In genomic region chr15:78064544-78064943, GRCh38 we compare ENCODE assay signal across 12 cellular contexts. TPM values are rescaled to one million over a fixed set of nuclear protein-coding genes. Genes with fewer than 3 reads are reported as not detected.
DNase-seq lines count a peak whose midpoint lies in the region; FAIRE-seq and TF ChIP-seq lines count a peak whose summit lies in the region.
"Had no signal": no experiment of that assay in that cellular context is flagged by ENCODE, and none has a peak within 500 bp of the region (broad histone marks: within the 10 kb centered on the region; RNA-seq: fewer than 3 reads in every experiment).

No MANE protein-coding gene starts in this region.

- intact Hi-C loops in left ventricle myocardium inferior (cut with micrococcal nuclease) (no loop called here), posterior cingulate gyrus (cut with DNase I) (no loop called here)
- intact Hi-C loops in activated CD4-positive, alpha-beta memory T cell treated with anti-CD3 and anti-CD28 coated beads for 36 hours (cut with micrococcal nuclease), result no loop called here

- no peak overlapping the region for H2AFZ ChIP-seq in astrocyte (ENCODE audit: low read depth, low read length)

- DNase-seq in EH (ENCODE audit: low read depth) (peak; percentile 43), astrocyte (ENCODE audit: low read depth) (peak; percentile 15), left ventricle myocardium inferior (no peak), NCI-H1694 treated with DMSO at 0.1 percent for 48 hours (lab: John Stamatoyannopoulos, UW) (no peak), posterior cingulate gyrus (no peak), NCI-H187 treated with DMSO at 0.1 percent for 48 hours (lab: John Stamatoyannopoulos, UW) (no peak)
- no peak for DNase-seq in activated CD4-positive, alpha-beta memory T cell treated with anti-CD3 and anti-CD28 coated beads for 36 hours
- DNase-seq: activated effector memory CD4-positive, alpha-beta T cell treated with anti-CD3 and anti-CD28 coated beads, Interleukin-2, amount 50 U/mL, for 16 hours; effector CD4-positive, alpha-beta T cell; NCI-H1930 had no signal

- peaks cover 44% of the 10 kb centered on the region for H3K4me1 Mint-ChIP-seq in astrocyte (ENCODE audit: low read depth, unreplicated experiment)
- H3K4me1 Mint-ChIP-seq in activated CD4-positive, alpha-beta memory T cell treated with anti-CD3 and anti-CD28 coated beads for 36 hours (ENCODE audit: low read depth), result peaks cover 19% of the 10 kb centered on the region

- POLR2A ChIA-PET in activated CD4-positive, alpha-beta memory T cell treated with anti-CD3 and anti-CD28 coated beads for 36 hours (lab: Charles Lee), result interaction anchor here (1.6 kb wide), 1 partner anchor 8 kb away, joined by 4 read pairs; no protein-coding TSS in a partner anchor

- no peaks in the 10 kb centered on the region for H3K27me3 ChIP-seq in astrocyte (ENCODE audit: insufficient read depth, low read length)
- H3K27me3 ChIP-seq in left ventricle myocardium inferior (ENCODE audit: low read depth), result no peaks in the 10 kb centered on the region
- no peaks in the 10 kb centered on the region for H3K27me3 ChIP-seq in skeletal muscle satellite cell (ENCODE audit: control insufficient read depth, insufficient read depth, low read length)

- no peak overlapping the region for H3K4me3 Mint-ChIP-seq in astrocyte (ENCODE audit: unreplicated experiment)
- no peak overlapping the region for H3K4me3 Mint-ChIP-seq in activated CD4-positive, alpha-beta memory T cell treated with anti-CD3 and anti-CD28 coated beads for 36 hours

- TF ChIP-seq CTCF in astrocyte (IDR thresholded peaks at IDR 0.05; ENCODE audit: insufficient read depth, low read depth, low read length), result no peak
- TF ChIP-seq CTCF in left ventricle myocardium inferior (IDR thresholded peaks at IDR 0.05; ENCODE audit: borderline replicate concordance), result no peak

- H3K79me2 ChIP-seq in astrocyte (ENCODE audit: insufficient read depth, low read length), result peaks cover 85% of the 10 kb centered on the region

- peaks cover 72% of the 10 kb centered on the region for H4K20me1 ChIP-seq in astrocyte (ENCODE audit: insufficient read depth, low read length)

- H3K36me3 ChIP-seq in astrocyte (ENCODE audit: insufficient read depth, low read length), result no peaks in the 10 kb centered on the region
- no peaks in the 10 kb centered on the region for H3K36me3 ChIP-seq in left ventricle myocardium inferior
- H3K36me3 ChIP-seq in skeletal muscle satellite cell (ENCODE audit: insufficient read depth, low read length), result no peaks in the 10 kb centered on the region

- no peak overlapping the region for H3K27ac Mint-ChIP-seq in astrocyte (ENCODE audit: unreplicated experiment)
- no peak overlapping the region for H3K27ac Mint-ChIP-seq in activated CD4-positive, alpha-beta memory T cell treated with anti-CD3 and anti-CD28 coated beads for 36 hours

- peaks cover 2% of the 10 kb centered on the region for H3K36me3 Mint-ChIP-seq in astrocyte (ENCODE audit: low read depth, unreplicated experiment)
- H3K36me3 Mint-ChIP-seq in activated CD4-positive, alpha-beta memory T cell treated with anti-CD3 and anti-CD28 coated beads for 36 hours, result no peaks in the 10 kb centered on the region

- CTCF ChIA-PET in activated CD4-positive, alpha-beta memory T cell treated with anti-CD3 and anti-CD28 coated beads for 36 hours (lab: Charles Lee), result no interaction called here

- no peak overlapping the region for H3K4me3 ChIP-seq in astrocyte (ENCODE audit: insufficient read depth, low read depth, low read length)
- H3K4me3 ChIP-seq in left ventricle myocardium inferior, result no peak overlapping the region
- no peak overlapping the region for H3K4me3 ChIP-seq in skeletal muscle satellite cell (ENCODE audit: low read length)

- H3K4me1 ChIP-seq in astrocyte (ENCODE audit: insufficient read depth, low read length) (peaks cover 50% of the 10 kb centered on the region), left ventricle myocardium inferior (peaks cover 97% of the 10 kb centered on the region), skeletal muscle satellite cell (ENCODE audit: control insufficient read depth, insufficient read depth, low read length) (peaks cover 76% of the 10 kb centered on the region)

- no peak for FAIRE-seq in astrocyte (lab: Jason Lieb, UNC)

- no peak overlapping the region for H3K9ac ChIP-seq in astrocyte (ENCODE audit: low read length)
- H3K9ac ChIP-seq in skeletal muscle satellite cell (ENCODE audit: low read depth, low read length), result peak overlapping the region; percentile 78

- no peaks in the 10 kb centered on the region for H3K9me3 Mint-ChIP-seq in astrocyte (ENCODE audit: unreplicated experiment)
- H3K9me3 Mint-ChIP-seq in activated CD4-positive, alpha-beta memory T cell treated with anti-CD3 and anti-CD28 coated beads for 36 hours, result no peaks in the 10 kb centered on the region

- no peaks in the 10 kb centered on the region for H3K9me3 ChIP-seq in astrocyte (ENCODE audit: insufficient read depth, low read depth, low read length)
- H3K9me3 ChIP-seq in left ventricle myocardium inferior (replicated peaks), result no peaks in the 10 kb centered on the region
- no peaks in the 10 kb centered on the region for H3K9me3 ChIP-seq in skeletal muscle satellite cell (replicated peaks; ENCODE audit: low read length)

- H3K27me3 Mint-ChIP-seq in astrocyte (ENCODE audit: low read depth, unreplicated experiment), result peaks cover 2% of the 10 kb centered on the region
- no peaks in the 10 kb centered on the region for H3K27me3 Mint-ChIP-seq in activated CD4-positive, alpha-beta memory T cell treated with anti-CD3 and anti-CD28 coated beads for 36 hours

- H3K27ac ChIP-seq in astrocyte (ENCODE audit: low read depth, low read length) (peak overlapping the region; percentile 91), left ventricle myocardium inferior (replicated peaks) (peak overlapping the region; percentile 85)

- no peak overlapping the region for H3K4me2 ChIP-seq in astrocyte (ENCODE audit: low read length)
- H3K4me2 ChIP-seq in skeletal muscle satellite cell (ENCODE audit: low read length), result peak overlapping the region; percentile 74

RNA-seq across cellular contexts. Expression of gene TBC1D2B, which starts 13.0 kb away (rescaled TPM):
- total RNA-seq in astrocyte, result 21.3 and 26.0 TPM in 2 replicates
- total RNA-seq in left ventricle myocardium inferior, result 11.7 TPM
- total RNA-seq in skeletal muscle satellite cell (2012; rRNA removed), result 17.3 and 21.0 TPM in 2 replicates
- total RNA-seq in activated CD4-positive, alpha-beta memory T cell treated with anti-CD3 and anti-CD28 coated beads for 36 hours, result 10 to 100 TPM; 47.9 to 57.8 TPM

RNA-seq across cellular contexts. Expression of gene SH2D7, which starts 27.8 kb away (rescaled TPM):
- total RNA-seq in astrocyte (not detected in 2 replicates), left ventricle myocardium inferior (not detected)
- total RNA-seq in skeletal muscle satellite cell (2012; rRNA removed), result not detected in 2 replicates
- not detected for total RNA-seq in activated CD4-positive, alpha-beta memory T cell treated with anti-CD3 and anti-CD28 coated beads for 36 hours
- total RNA-seq: RPMI7951 had no signal

Comparison
In these comparisons a context has a peak if more than half of its experiments do, and no peak if none do; other contexts are left out.
1. DNase-seq: peak in EH (single experiment) and astrocyte (single experiment); none in left ventricle myocardium inferior (single experiment), NCI-H1694 treated with DMSO at 0.1 percent for 48 hours (single experiment), posterior cingulate gyrus (0 of 10), activated CD4-positive, alpha-beta memory T cell treated with anti-CD3 and anti-CD28 coated beads for 36 hours (single experiment) and NCI-H187 treated with DMSO at 0.1 percent for 48 hours (single experiment).